8 cellular contexts compared by ENCODE assay signal in the genomic region with DNA sequence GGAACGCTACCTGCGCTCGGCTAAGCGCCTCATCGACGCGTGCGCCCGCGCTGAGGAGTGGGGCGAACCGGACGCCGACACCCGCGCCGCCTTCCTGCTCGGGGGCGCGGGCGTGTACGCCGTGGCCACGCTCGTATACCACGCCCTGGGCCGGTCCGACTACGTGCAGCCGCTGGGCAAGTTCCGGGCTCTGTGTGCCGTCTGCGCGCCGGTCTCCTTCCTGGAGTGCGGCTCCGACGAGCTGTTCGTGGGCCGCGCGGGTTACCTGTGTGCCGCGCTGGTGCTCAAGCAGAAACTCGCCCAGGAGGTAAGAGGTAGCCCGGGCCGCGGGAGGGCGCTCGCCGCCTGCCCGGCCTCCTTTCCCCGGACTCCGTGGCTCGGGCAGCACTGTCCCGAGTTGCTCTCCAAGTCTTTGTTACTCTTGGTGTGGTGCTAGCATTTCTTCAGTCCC. TPM values are rescaled to one million over a fixed set of nuclear protein-coding genes. Genes with fewer than 3 reads are reported as not detected.
A peak's percentile ranks its signal among the peaks of the same experiment; 100 is the strongest.
DNase-seq lines count a peak whose midpoint lies in the region; ATAC-seq and TF ChIP-seq lines count a peak whose summit lies in the region.
"Not testable (repeated sequence)": the region's sequence is repeated elsewhere in the genome, so short reads cannot be mapped to it uniquely, and the experiment has no call there.

No MANE protein-coding gene starts in this region.

- WGBS in iPS DF 6.9 (ENCODE audit: insufficient coverage, insufficient read length) = no CpG with 5 or more reads among the region's 56 CpGs
- WGBS in neuronal stem cell (ENCODE audit: extremely low coverage in 2 of 2, insufficient read length in 2 of 2, insufficient replicate concordance in 1 of 2), 2 donors = no CpG with 5 or more reads among the region's 56 CpGs
- 53% methylated on average over 30 of the region's 56 CpGs; no CpG with 5 or more reads in 1 of the 2 donors for WGBS in transverse colon (ENCODE audit: low coverage in 1 of 2), 2 donors

- H3K36me3 Mint-ChIP-seq in activated CD8-positive, alpha-beta T cell treated with anti-CD3 and anti-CD28 coated beads for 36 hours (ENCODE audit: low read depth); central memory CD8-positive, alpha-beta T cell (ENCODE audit: insufficient read depth): not testable (repeated sequence)

- TF ChIP-seq POLR2A in transverse colon (IDR thresholded peaks at IDR 0.05) = peak; percentile 11

- not testable (repeated sequence) for H3K18ac ChIP-seq in neuronal stem cell (ENCODE audit: low read length)

- in situ Hi-C loops in transverse colon (cut with MboI; ENCODE audit: low pct_ligation_motif_present in 1 of 4, low pct_unique_long_range_greater_than_20kb in 1 of 4, low sequenced_read_pairs in 3 of 4) = not testable (repeated sequence)

- intact Hi-C loops in activated CD8-positive, alpha-beta T cell treated with anti-CD3 and anti-CD28 coated beads for 36 hours (cut with micrococcal nuclease); transverse colon (cut with DNase I; ENCODE audit: low total_unique reads): not testable (repeated sequence)

- peak; percentile 61 for ATAC-seq in activated CD8-positive, alpha-beta T cell treated with anti-CD3 and anti-CD28 coated beads for 36 hours
- ATAC-seq in central memory CD8-positive, alpha-beta T cell (replicated peaks; ENCODE audit: extremely low read depth, poor library complexity, severe bottlenecking) = peak; percentile 57

- H3K4me3 Mint-ChIP-seq in activated CD8-positive, alpha-beta T cell treated with anti-CD3 and anti-CD28 coated beads for 36 hours = peak overlapping the region; percentile 72
- H3K4me3 Mint-ChIP-seq in central memory CD8-positive, alpha-beta T cell = peak overlapping the region; percentile 78

- DNase-seq in GM12865 (ENCODE audit: low read depth) (peak; percentile 0), HUDEP-2 (lab: John Stamatoyannopoulos, UW; ENCODE audit: unreplicated experiment in 76 of 76) (peak in 67 of 76 experiments; percentile 0 to 71 (median 34)), transverse colon (peak; percentile 75)
- peak; percentile 29 for DNase-seq in NK-92 treated with Interleukin-12 subunit alpha and Interleukin-12 subunit beta, amount 100 ng/mL, for 24 hours (lab: John Stamatoyannopoulos, UW)
- DNase-seq in activated CD8-positive, alpha-beta T cell treated with anti-CD3 and anti-CD28 coated beads for 36 hours = peak; percentile 11
- peak; percentile 10 to 12 for DNase-seq in central memory CD8-positive, alpha-beta T cell (ENCODE audit: low spot score in 2 of 2)
- not testable (repeated sequence) for DNase-seq in iPS DF 6.9 (ENCODE audit: low read depth, low spot score); neuronal stem cell (ENCODE audit: low spot score)

- H4K8ac ChIP-seq in neuronal stem cell (ENCODE audit: low read depth, low read length) = not testable (repeated sequence)

- peaks cover 19% of the 10 kb centered on the region for H3K27me3 Mint-ChIP-seq in activated CD8-positive, alpha-beta T cell treated with anti-CD3 and anti-CD28 coated beads for 36 hours
- H3K27me3 Mint-ChIP-seq in central memory CD8-positive, alpha-beta T cell = not testable (repeated sequence)

- H3K4me2 ChIP-seq in neuronal stem cell (ENCODE audit: insufficient read depth, low read length, poor library complexity, severe bottlenecking) = peak overlapping the region; percentile 49

- not testable (repeated sequence) for H3K27ac ChIP-seq in iPS DF 6.9 (ENCODE audit: low read length); neuronal stem cell (replicated peaks; ENCODE audit: low read length)
- H3K27ac ChIP-seq in transverse colon = peak overlapping the region; percentile 34 to 75 (median 48)

- H2BK12ac ChIP-seq in neuronal stem cell (ENCODE audit: low read length) = not testable (repeated sequence)

- not testable (repeated sequence) for H3K4ac ChIP-seq in neuronal stem cell (ENCODE audit: low read length)

- H3K4me1 Mint-ChIP-seq in activated CD8-positive, alpha-beta T cell treated with anti-CD3 and anti-CD28 coated beads for 36 hours (ENCODE audit: low read depth) = not testable (repeated sequence)
- H3K4me1 Mint-ChIP-seq in central memory CD8-positive, alpha-beta T cell = peaks cover 11% of the 10 kb centered on the region

- H2BK5ac ChIP-seq in neuronal stem cell (ENCODE audit: low read length) = not testable (repeated sequence)

- H3K36me3 ChIP-seq in iPS DF 6.9 (ENCODE audit: control insufficient read depth, insufficient read depth, low read length); neuronal stem cell (replicated peaks in 1 of 2; ENCODE audit: control insufficient read depth in 2 of 2, insufficient read depth in 2 of 2, low read length in 2 of 2); transverse colon: not testable (repeated sequence)

- H3K9ac ChIP-seq in neuronal stem cell (ENCODE audit: low read depth, low read length, poor library complexity) = not testable (repeated sequence)

- not testable (repeated sequence) for H4K91ac ChIP-seq in neuronal stem cell (ENCODE audit: low read depth, low read length, poor library complexity)

- TF ChIP-seq CTCF in GM12865 (IDR thresholded peaks at IDR 0.05; ENCODE audit: insufficient read depth, low read depth, low read length, missing control alignments); activated CD8-positive, alpha-beta T cell treated with anti-CD3 and anti-CD28 coated beads for 36 hours (IDR thresholded peaks at IDR 0.05): not testable (repeated sequence)
- peak; percentile 34 to 60 (median 43) for TF ChIP-seq CTCF in transverse colon (IDR thresholded peaks at IDR 0.05)

- not testable (repeated sequence) for H2AK5ac ChIP-seq in neuronal stem cell (ENCODE audit: low read depth, low read length)

- CTCF ChIA-PET in activated CD8-positive, alpha-beta T cell treated with anti-CD3 and anti-CD28 coated beads for 36 hours (lab: Charles Lee) = not testable (repeated sequence)

- not testable (repeated sequence) for H3K9me3 ChIP-seq in iPS DF 6.9 (ENCODE audit: control insufficient read depth, insufficient read depth, low read length); neuronal stem cell (replicated peaks in 1 of 2; ENCODE audit: control insufficient read depth in 2 of 2, insufficient read depth in 1 of 2, low read depth in 1 of 2, low read length in 2 of 2); transverse colon

- not testable (repeated sequence) for H3K27ac Mint-ChIP-seq in activated CD8-positive, alpha-beta T cell treated with anti-CD3 and anti-CD28 coated beads for 36 hours; central memory CD8-positive, alpha-beta T cell (ENCODE audit: low read depth)

- H3K79me1 ChIP-seq in neuronal stem cell (ENCODE audit: low read depth, low read length) = not testable (repeated sequence)

- H3K27me3 ChIP-seq in iPS DF 6.9 (ENCODE audit: control insufficient read depth, insufficient read depth, low read length); transverse colon: not testable (repeated sequence)
- peaks cover 0 to 13% (median 6%) of the 10 kb centered on the region in 3 experiments for H3K27me3 ChIP-seq in neuronal stem cell (ENCODE audit: control insufficient read depth in 3 of 3, insufficient read depth in 3 of 3, low read depth in 1 of 3, low read length in 3 of 3)

- H3K9me3 Mint-ChIP-seq in activated CD8-positive, alpha-beta T cell treated with anti-CD3 and anti-CD28 coated beads for 36 hours; central memory CD8-positive, alpha-beta T cell: not testable (repeated sequence)

- not testable (repeated sequence) for H2AFZ ChIP-seq in neuronal stem cell (ENCODE audit: low read length)

- not testable (repeated sequence) for H3K23ac ChIP-seq in neuronal stem cell (ENCODE audit: low read depth, low read length, poor library complexity)

- not testable (repeated sequence) for H2BK120ac ChIP-seq in neuronal stem cell (ENCODE audit: low read depth, low read length)

- TF ChIP-seq EP300 in transverse colon (IDR thresholded peaks at IDR 0.05; ENCODE audit: low read depth) = not testable (repeated sequence)

- H3K4me1 ChIP-seq in iPS DF 6.9 (ENCODE audit: control insufficient read depth, insufficient read depth, low read length); neuronal stem cell (ENCODE audit: control insufficient read depth in 2 of 2, insufficient read depth in 1 of 2, low read depth in 1 of 2, low read length in 2 of 2); transverse colon: not testable (repeated sequence)

- H3K4me3 ChIP-seq in GM12865 (ENCODE audit: low read depth, low read length) = not testable (repeated sequence)
- H3K4me3 ChIP-seq in iPS DF 6.9 (ENCODE audit: low read length) = peak overlapping the region; percentile 25; the same call in 1 of the 2 replicates
- H3K4me3 ChIP-seq in neuronal stem cell (ENCODE audit: low read length in 2 of 2) = peak overlapping the region in 1 of 2 donors; percentile 71
- peak overlapping the region in 3 of 4 donors; percentile 30 to 60 (median 40) for H3K4me3 ChIP-seq in transverse colon

- H2BK15ac ChIP-seq in neuronal stem cell (ENCODE audit: low read length) = not testable (repeated sequence)

- POLR2A ChIA-PET in activated CD8-positive, alpha-beta T cell treated with anti-CD3 and anti-CD28 coated beads for 36 hours (lab: Charles Lee) = not testable (repeated sequence)

- H3K14ac ChIP-seq in neuronal stem cell (ENCODE audit: low read length) = not testable (repeated sequence)

RNA-seq across cellular contexts. Expression of a gene that starts 0.7 kb away (rescaled TPM):
- under 1 TPM; 0.16 to 0.34 TPM for total RNA-seq in activated CD8-positive, alpha-beta T cell treated with anti-CD3 and anti-CD28 coated beads for 36 hours
- polyA plus RNA-seq in neuronal stem cell (2013, experiment 1 of 2) = 0.03 TPM
- 0.04 TPM for polyA plus RNA-seq in neuronal stem cell (2013, experiment 2 of 2)
- total RNA-seq in transverse colon = 1 to 10 TPM in 3 of 4 donors, under 1 TPM in 1; 0.80 to 6.6 (median 4.7) TPM
